ENCODE assay signal across 10 cellular contexts in the genomic region with DNA sequence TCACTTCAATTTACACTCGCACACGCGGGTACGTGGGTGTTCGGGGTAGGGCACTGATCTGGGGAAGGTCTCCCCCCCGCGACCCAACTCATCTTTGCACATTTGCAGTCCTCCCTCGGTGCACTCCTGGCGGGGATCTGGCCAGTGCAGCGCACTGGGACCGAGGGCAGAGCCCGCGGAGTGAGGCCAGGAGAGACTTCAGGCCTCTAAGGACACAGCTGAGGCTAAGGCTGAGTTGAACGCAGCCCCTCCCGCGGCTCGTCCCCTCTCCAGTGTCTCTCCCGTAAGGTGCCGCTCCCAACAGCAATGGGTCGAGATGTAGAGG. TPM values are rescaled to one million over a fixed set of nuclear protein-coding genes. Genes with fewer than 3 reads are reported as not detected.
DNase-seq lines count a peak whose midpoint lies in the region; ATAC-seq and TF ChIP-seq lines count a peak whose summit lies in the region.
"Had no signal": no experiment of that assay in that cellular context is flagged by ENCODE, and none has a peak within 500 bp of the region (broad histone marks: within the 10 kb centered on the region; RNA-seq: fewer than 3 reads in every experiment).

No MANE protein-coding gene starts in this region.

- no peaks in the 10 kb centered on the region for H4K20me1 ChIP-seq in osteoblast (ENCODE audit: insufficient read depth, low read length)

- no peak for DNase-seq in AG04450 (ENCODE audit: low read depth, low spot score)
- DNase-seq in activated CD8-positive, alpha-beta T cell treated with anti-CD3 and anti-CD28 coated beads, Interleukin-2, amount 10 ng/mL, durations not matched to agents 7 days and 5 days: no peak
- DNase-seq in heart left ventricle: peak in 2 of 5 donors; percentile 25 to 27
- DNase-seq in osteoblast (ENCODE audit: insufficient read length, low spot score, missing footprints): no peak
- no peak for DNase-seq in HAP-1 (ENCODE audit: low spot score in 2 of 2)
- DNase-seq in H4 (ENCODE audit: low spot score): no peak
- no peak for DNase-seq in NK-92 treated with Interleukin-12 subunit alpha and Interleukin-12 subunit beta, amount 100 ng/mL, for 24 hours (lab: John Stamatoyannopoulos, UW)
- DNase-seq: MV-4-11 had no signal

- peak overlapping the region; percentile 39 for H3K4me2 ChIP-seq in osteoblast (ENCODE audit: insufficient read depth, low read length)

- H3K27me3 ChIP-seq in AG04450 (ENCODE audit: control insufficient read depth, insufficient read depth, low read length): peaks cover 5% of the 10 kb centered on the region
- H3K27me3 ChIP-seq in heart left ventricle: peaks cover 0 to 24% (median 9%) of the 10 kb centered on the region in 9 donors
- H3K27me3 ChIP-seq in osteoblast (ENCODE audit: insufficient read depth, low read length): peaks cover 5% of the 10 kb centered on the region
- H3K27me3 ChIP-seq in HAP-1 (ENCODE audit: low read depth): no peaks in the 10 kb centered on the region

- H3K27me3 Mint-ChIP-seq in activated CD8-positive, alpha-beta T cell treated with anti-CD3 and anti-CD28 coated beads, Interleukin-2, amount 10 ng/mL, durations not matched to agents 7 days and 5 days (ENCODE audit: low read depth): peaks cover 29% of the 10 kb centered on the region

- no peak for ATAC-seq in activated CD8-positive, alpha-beta T cell treated with anti-CD3 and anti-CD28 coated beads, Interleukin-2, amount 10 ng/mL, durations not matched to agents 7 days and 5 days
- ATAC-seq in heart left ventricle: peak; percentile 2 to 51 (median 42)
- ATAC-seq in HG02938 (IDR thresholded peaks at IDR 0.05; ENCODE audit: unreplicated experiment): no peak

- H3K27ac ChIP-seq in AG04450 (ENCODE audit: low read depth, low read length): no peak overlapping the region
- no peak overlapping the region for H3K27ac ChIP-seq in heart left ventricle
- no peak overlapping the region for H3K27ac ChIP-seq in osteoblast (ENCODE audit: low read depth, low read length)
- H3K27ac ChIP-seq: epithelial cell of prostate had no signal

- POLR2A ChIA-PET in AG04450 (lab: Yijun Ruan, JAX): no interaction called here
- POLR2A ChIA-PET in activated CD8-positive, alpha-beta T cell treated with anti-CD3 and anti-CD28 coated beads, Interleukin-2, amount 10 ng/mL, durations not matched to agents 7 days and 5 days (lab: Charles Lee): no interaction called here

- H3K9me3 ChIP-seq in AG04450 (ENCODE audit: control insufficient read depth, insufficient read depth, low read length): no peaks in the 10 kb centered on the region
- H3K9me3 ChIP-seq in heart left ventricle: no peaks in the 10 kb centered on the region
- no peaks in the 10 kb centered on the region for H3K9me3 ChIP-seq in osteoblast (ENCODE audit: low read depth, low read length)
- no peaks in the 10 kb centered on the region for H3K9me3 ChIP-seq in HAP-1

- in situ Hi-C loops in HAP-1 (cut with MboI; ENCODE audit: low sequenced_read_pairs): no loop called here

- no peaks in the 10 kb centered on the region for H3K9me3 Mint-ChIP-seq in activated CD8-positive, alpha-beta T cell treated with anti-CD3 and anti-CD28 coated beads, Interleukin-2, amount 10 ng/mL, durations not matched to agents 7 days and 5 days (ENCODE audit: insufficient read depth)

- peaks cover 5% of the 10 kb centered on the region for H3K4me1 Mint-ChIP-seq in activated CD8-positive, alpha-beta T cell treated with anti-CD3 and anti-CD28 coated beads, Interleukin-2, amount 10 ng/mL, durations not matched to agents 7 days and 5 days (ENCODE audit: low read depth)

- no peaks in the 10 kb centered on the region for H3K79me2 ChIP-seq in osteoblast (ENCODE audit: insufficient read depth, low read length)

- peak overlapping the region; percentile 6 for H3K4me3 Mint-ChIP-seq in activated CD8-positive, alpha-beta T cell treated with anti-CD3 and anti-CD28 coated beads, Interleukin-2, amount 10 ng/mL, durations not matched to agents 7 days and 5 days

- peaks cover 0 to 24% (median 6%) of the 10 kb centered on the region in 12 donors for H3K4me1 ChIP-seq in heart left ventricle
- H3K4me1 ChIP-seq in osteoblast (ENCODE audit: insufficient read depth, low read length): peaks cover 3% of the 10 kb centered on the region
- H3K4me1 ChIP-seq in HAP-1: no peaks in the 10 kb centered on the region; the same call in 1 of the 2 replicates

- peak overlapping the region; percentile 68 for H3K4me3 ChIP-seq in AG04450 (ENCODE audit: low read depth, low read length)
- H3K4me3 ChIP-seq in heart left ventricle: peak overlapping the region; percentile 35 to 76 (median 59)
- H3K4me3 ChIP-seq in osteoblast (ENCODE audit: insufficient read depth, low read length): peak overlapping the region; percentile 58
- no peak overlapping the region for H3K4me3 ChIP-seq in HAP-1

- no peak for TF ChIP-seq POLR2A in heart left ventricle (IDR thresholded peaks at IDR 0.05)

- no peaks in the 10 kb centered on the region for H3K36me3 Mint-ChIP-seq in activated CD8-positive, alpha-beta T cell treated with anti-CD3 and anti-CD28 coated beads, Interleukin-2, amount 10 ng/mL, durations not matched to agents 7 days and 5 days (ENCODE audit: low read depth)

- intact Hi-C loops in heart left ventricle (cut with DNase I): no loop called here

- TF ChIP-seq CTCF in AG04450 (IDR thresholded peaks at IDR 0.05; ENCODE audit: low read depth, low read length) (no peak), heart left ventricle (IDR thresholded peaks at IDR 0.05) (no peak), osteoblast (IDR thresholded peaks at IDR 0.05; ENCODE audit: extremely low read depth, low read depth, low read length) (no peak)

- CTCF ChIA-PET in AG04450 (lab: Charles Lee): interaction anchor here (4.0 kb wide), 1 partner anchor 1795 kb away, joined by 25 read pairs; no protein-coding TSS in a partner anchor
- CTCF ChIA-PET in activated CD8-positive, alpha-beta T cell treated with anti-CD3 and anti-CD28 coated beads, Interleukin-2, amount 10 ng/mL, durations not matched to agents 7 days and 5 days (lab: Charles Lee): no interaction called here

- 2 to 16% (median 2%) methylated on average over 5 to 20 of the region's 20 CpGs for WGBS in heart left ventricle, 4 donors

- H3K27ac Mint-ChIP-seq in activated CD8-positive, alpha-beta T cell treated with anti-CD3 and anti-CD28 coated beads, Interleukin-2, amount 10 ng/mL, durations not matched to agents 7 days and 5 days: no peak overlapping the region

- H3K36me3 ChIP-seq in heart left ventricle: no peaks in the 10 kb centered on the region
- H3K36me3 ChIP-seq in osteoblast (ENCODE audit: insufficient read depth, low read length): no peaks in the 10 kb centered on the region
- no peaks in the 10 kb centered on the region for H3K36me3 ChIP-seq in HAP-1 (replicated peaks)

- H2AFZ ChIP-seq in osteoblast (ENCODE audit: low read length): peak overlapping the region; percentile 70

RNA-seq across cellular contexts. Expression of gene NCAM2, which starts 0.9 kb away (rescaled TPM):
- polyA plus RNA-seq in AG04450 (2011; rRNA removed) (5.3 and 7.7 TPM in 2 replicates), heart left ventricle (under 1 TPM; 0.19 to 0.60 TPM)
- polyA minus RNA-seq in AG04450 (2011; rRNA and poly(A)+ RNA removed): 2.6 and 10.1 TPM in 2 replicates
- not detected for total RNA-seq in activated CD8-positive, alpha-beta T cell treated with anti-CD3 and anti-CD28 coated beads, Interleukin-2, amount 10 ng/mL, durations not matched to agents 7 days and 5 days
- total RNA-seq in heart left ventricle (1 to 10 TPM; 1.1 to 4.3 (median 3.2) TPM), osteoblast (8.0 and 15.3 TPM in 2 replicates)
- 7.1 and 9.8 TPM in 2 replicates for total RNA-seq in H4 (2014; rRNA removed; shearing (Covaris generic))

Comparison
In these comparisons a context has a peak if more than half of its experiments do, and no peak if none do; other contexts are left out.
1. ATAC-seq: peak in heart left ventricle (4 of 4); none in activated CD8-positive, alpha-beta T cell treated with anti-CD3 and anti-CD28 coated beads, Interleukin-2, amount 10 ng/mL, durations not matched to agents 7 days and 5 days (single experiment) and HG02938 (single experiment).